Comparison of ENCODE assay signal across 1 cellular context in the genomic region with DNA sequence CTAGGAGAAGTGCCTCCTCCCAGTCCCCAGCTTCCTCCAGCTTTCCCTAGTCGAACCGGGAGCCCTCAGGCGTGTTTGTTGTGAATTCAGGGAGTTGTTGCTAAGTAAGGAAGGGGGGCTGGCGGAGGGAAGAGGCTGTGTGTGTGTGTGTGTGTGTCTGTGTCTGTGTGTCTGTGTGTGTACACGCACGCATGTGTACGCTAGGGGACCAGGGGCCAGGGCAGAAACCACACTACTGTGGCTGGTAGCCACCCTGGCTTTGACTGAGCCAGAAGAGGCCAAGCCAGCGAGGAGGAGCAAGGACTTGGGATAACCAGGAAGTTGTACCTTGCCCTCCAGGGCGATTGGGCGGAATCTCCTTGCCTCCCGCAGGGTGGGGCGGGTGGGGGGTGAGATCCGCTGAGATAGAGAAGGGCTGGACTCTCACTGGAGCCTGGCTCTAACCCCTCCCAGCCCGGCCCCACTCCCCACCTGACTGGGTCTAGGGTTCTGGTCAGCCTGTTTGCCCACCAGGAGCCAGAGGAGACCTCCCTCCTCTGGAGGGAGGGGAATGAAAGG.
A peak's percentile ranks its signal among the peaks of the same experiment; 100 is the strongest.
TF ChIP-seq lines count a peak whose summit lies in the region.

No MANE protein-coding gene starts in this region.

TF ChIP-seq in H1, 55 proteins besides CTCF, POLR2A, EP300 and RAD21:
- TF ChIP-seq POU5F1 (IDR thresholded peaks at IDR 0.05; ENCODE audit: low read depth, low read length) (no peak), ASH2L (IDR thresholded peaks at IDR 0.05; ENCODE audit: low read length) (peak; percentile 32)
TF ChIP-seq in H1: peak in this region for 1.
